23 cellular contexts compared by ENCODE assay signal in genomic region chr4:165393704-165394103, GRCh38. TPM values are rescaled to one million over a fixed set of nuclear protein-coding genes. Genes with fewer than 3 reads are reported as not detected.
DNase-seq lines count a peak whose midpoint lies in the region; FAIRE-seq and TF ChIP-seq lines count a peak whose summit lies in the region.
"Had no signal": no experiment of that assay in that cellular context is flagged by ENCODE, and none has a peak within 500 bp of the region (broad histone marks: within the 10 kb centered on the region; RNA-seq: fewer than 3 reads in every experiment).

No MANE protein-coding gene starts in this region.

- no peak overlapping the region for H3K4me2 ChIP-seq in GM23248 (ENCODE audit: unreplicated experiment)
- peak overlapping the region; percentile 13 for H3K4me2 ChIP-seq in astrocyte (ENCODE audit: low read length)
- H3K4me2 ChIP-seq: BLaER1 treated with 17β-estradiol and CSF1 and Interleukin-3, amounts not matched to agents 10 nM and 100 nM had no signal

- H3K9me2 ChIP-seq in GM23248 (ENCODE audit: insufficient read depth): no peaks in the 10 kb centered on the region

- H3F3A ChIP-seq in GM23248 (ENCODE audit: insufficient read depth): peaks cover 13% of the 10 kb centered on the region; the same call in 1 of the 2 replicates

- H2AFZ ChIP-seq in GM23248 (no peak overlapping the region), astrocyte (ENCODE audit: low read depth, low read length) (no peak overlapping the region)

- WGBS in GM23248 (ENCODE audit: low coverage in 1 of 2, low lambda C conversion rate in 2 of 2, missing lambda C conversion rate in 2 of 2), 2 experiments: 67 to 72% methylated on average over 2 of the region's 2 CpGs

- H3K9ac ChIP-seq in GM23248 (no peak overlapping the region), astrocyte (ENCODE audit: low read length) (no peak overlapping the region)
- H3K9ac ChIP-seq: BLaER1 treated with 17β-estradiol and CSF1 and Interleukin-3, amounts not matched to agents 10 nM and 100 nM had no signal

- TF ChIP-seq CTCF in astrocyte (IDR thresholded peaks at IDR 0.05; ENCODE audit: insufficient read depth, low read depth, low read length) (no peak), fibroblast of the aortic adventitia (IDR thresholded peaks at IDR 0.05; ENCODE audit: insufficient read depth, low read length) (no peak), osteocyte (IDR thresholded peaks at IDR 0.05) (no peak), BE2C (IDR thresholded peaks at IDR 0.05; ENCODE audit: low read depth, low read length) (no peak)

- no peak for FAIRE-seq in astrocyte (lab: Jason Lieb, UNC)
- FAIRE-seq: A204.1, GM12891, GM19239, H1 had no signal

- H3K4me1 Mint-ChIP-seq in astrocyte (ENCODE audit: low read depth, unreplicated experiment) (peaks cover 19% of the 10 kb centered on the region), osteocyte (ENCODE audit: unreplicated experiment) (peaks cover 33% of the 10 kb centered on the region)

- H3K4me1 ChIP-seq in GM23248 (ENCODE audit: insufficient read depth) (peaks cover 11% of the 10 kb centered on the region; the same call in 1 of the 2 replicates), astrocyte (ENCODE audit: insufficient read depth, low read length) (peaks cover 8% of the 10 kb centered on the region), BE2C (no peaks in the 10 kb centered on the region)
- H3K4me1 ChIP-seq: BLaER1 treated with 17β-estradiol and CSF1 and Interleukin-3, amounts not matched to agents 10 nM and 100 nM had no signal

- no peaks in the 10 kb centered on the region for H3K9me3 ChIP-seq in GM23248 (ENCODE audit: low read depth)
- H3K9me3 ChIP-seq in astrocyte (ENCODE audit: insufficient read depth, low read depth, low read length): no peaks in the 10 kb centered on the region
- H3K9me3 ChIP-seq in BE2C: no peaks in the 10 kb centered on the region
- H3K9me3 ChIP-seq: BLaER1 treated with 17β-estradiol and CSF1 and Interleukin-3, amounts not matched to agents 10 nM and 100 nM had no signal

- in situ Hi-C loops in GM23248 (cut with MboI): no loop called here

- H3K79me2 ChIP-seq in GM23248 (ENCODE audit: insufficient read depth): no peaks in the 10 kb centered on the region
- H3K79me2 ChIP-seq in astrocyte (ENCODE audit: insufficient read depth, low read length): no peaks in the 10 kb centered on the region

- DNase-seq in GM23248: no peak
- DNase-seq in astrocyte (ENCODE audit: low read depth): peak; percentile 3
- DNase-seq in fibroblast of the aortic adventitia (ENCODE audit: low read depth): peak; percentile 46
- DNase-seq in osteocyte (ENCODE audit: extremely low spot score, unreplicated experiment): no peak
- DNase-seq in NCI-H2029 treated with DMSO at 0.1 percent for 48 hours (lab: John Stamatoyannopoulos, UW): no peak
- DNase-seq in NCI-H1694 (lab: John Stamatoyannopoulos, UW): no peak
- no peak for DNase-seq in BE2C
- DNase-seq in NCI-H1417 treated with DMSO at 0.1 percent for 48 hours (lab: John Stamatoyannopoulos, UW): no peak
- DNase-seq: CD8-positive, alpha-beta T cell; NCI-H1048; NCI-H1436 treated with DMSO at 0.1 percent for 48 hours; NCI-H2081; NCI-H510A; NCI-H748 treated with DMSO at 0.1 percent for 48 hours; SHP77 had no signal

- H3K27ac Mint-ChIP-seq in astrocyte (ENCODE audit: unreplicated experiment): peak overlapping the region; percentile 64
- H3K27ac Mint-ChIP-seq in osteocyte (ENCODE audit: unreplicated experiment): peak overlapping the region; percentile 79
- H3K27ac Mint-ChIP-seq: CD8-positive, alpha-beta T cell had no signal

- no peak overlapping the region for H3K4me3 Mint-ChIP-seq in astrocyte (ENCODE audit: unreplicated experiment)
- no peak overlapping the region for H3K4me3 Mint-ChIP-seq in osteocyte (ENCODE audit: unreplicated experiment)
- H3K4me3 Mint-ChIP-seq: CD8-positive, alpha-beta T cell had no signal

- H3K36me3 ChIP-seq in GM23248 (ENCODE audit: low read depth) (no peaks in the 10 kb centered on the region), astrocyte (ENCODE audit: insufficient read depth, low read length) (no peaks in the 10 kb centered on the region), BE2C (no peaks in the 10 kb centered on the region)
- H3K36me3 ChIP-seq: BLaER1 treated with 17β-estradiol and CSF1 and Interleukin-3, amounts not matched to agents 10 nM and 100 nM had no signal

- H3K36me3 Mint-ChIP-seq in astrocyte (ENCODE audit: low read depth, unreplicated experiment) (peaks cover 3% of the 10 kb centered on the region), osteocyte (ENCODE audit: unreplicated experiment) (no peaks in the 10 kb centered on the region)
- H3K36me3 Mint-ChIP-seq: CD8-positive, alpha-beta T cell had no signal

- H4K20me1 ChIP-seq in GM23248 (ENCODE audit: insufficient read depth) (no peaks in the 10 kb centered on the region), astrocyte (ENCODE audit: insufficient read depth, low read length) (no peaks in the 10 kb centered on the region)
- H4K20me1 ChIP-seq: BLaER1 treated with 17β-estradiol and CSF1 and Interleukin-3, amounts not matched to agents 10 nM and 100 nM had no signal

- H3K4me3 ChIP-seq in GM23248: no peak overlapping the region
- H3K4me3 ChIP-seq in astrocyte (ENCODE audit: insufficient read depth, low read depth, low read length): no peak overlapping the region
- H3K4me3 ChIP-seq in fibroblast of the aortic adventitia (ENCODE audit: low read depth, low read length): no peak overlapping the region
- H3K4me3 ChIP-seq in BE2C (ENCODE audit: low read depth, low read length): no peak overlapping the region
- H3K4me3 ChIP-seq: BLaER1 treated with 17β-estradiol and CSF1 and Interleukin-3, amounts not matched to agents 10 nM and 100 nM; SK-N-MC had no signal

- H3K9me3 Mint-ChIP-seq in astrocyte (ENCODE audit: unreplicated experiment) (no peaks in the 10 kb centered on the region), osteocyte (ENCODE audit: unreplicated experiment) (no peaks in the 10 kb centered on the region)
- H3K9me3 Mint-ChIP-seq: CD8-positive, alpha-beta T cell had no signal

- H3K27me3 Mint-ChIP-seq in astrocyte (ENCODE audit: low read depth, unreplicated experiment) (no peaks in the 10 kb centered on the region), osteocyte (ENCODE audit: unreplicated experiment) (no peaks in the 10 kb centered on the region)

- H3K27me3 ChIP-seq in GM23248 (replicated peaks; ENCODE audit: insufficient read depth) (no peaks in the 10 kb centered on the region), astrocyte (ENCODE audit: insufficient read depth, low read length) (no peaks in the 10 kb centered on the region), BE2C (peaks cover 3% of the 10 kb centered on the region; the same call in 1 of the 2 replicates)
- H3K27me3 ChIP-seq: BLaER1 treated with 17β-estradiol and CSF1 and Interleukin-3, amounts not matched to agents 10 nM and 100 nM had no signal

- H3K27ac ChIP-seq in GM23248: peak overlapping the region; percentile 40
- H3K27ac ChIP-seq in astrocyte (ENCODE audit: low read depth, low read length): peak overlapping the region; percentile 44
- H3K27ac ChIP-seq: BLaER1 treated with 17β-estradiol and CSF1 and Interleukin-3, amounts not matched to agents 10 nM and 100 nM; HL-60; SK-N-MC had no signal

RNA-seq across cellular contexts. Expression of gene CPE, which starts 14.9 kb away (rescaled TPM):
- total RNA-seq in GM23248 (2014; rRNA removed; shearing (Covaris generic)): 66.9 and 77.9 TPM in 2 replicates
- 51.0 and 53.9 TPM in 2 replicates for polyA plus RNA-seq in GM23248 (2016; fragmentation: Nextera tagmentation; extraction: Ambion mirVana)
- total RNA-seq in astrocyte (380 and 385 TPM in 2 replicates), fibroblast of the aortic adventitia (ENCODE audit: low replicate concordance) (79.4 and 116 TPM in 2 replicates), osteocyte (190 and 195 TPM in 2 replicates)
- polyA plus RNA-seq in BE2C (2012; ENCODE audit: insufficient read depth, insufficient read length, low read depth): 4.1 TPM
- total RNA-seq: CD8-positive, alpha-beta T cell; OCI-LY7 had no signal

Comparison
In these comparisons a context has a peak if more than half of its experiments do, and no peak if none do; other contexts are left out.
1. DNase-seq: peak in astrocyte (single experiment) and fibroblast of the aortic adventitia (single experiment); none in GM23248 (single experiment), osteocyte (single experiment), NCI-H2029 treated with DMSO at 0.1 percent for 48 hours (single experiment), NCI-H1694 (single experiment), BE2C (single experiment) and NCI-H1417 treated with DMSO at 0.1 percent for 48 hours (single experiment).